In the genomic region with DNA sequence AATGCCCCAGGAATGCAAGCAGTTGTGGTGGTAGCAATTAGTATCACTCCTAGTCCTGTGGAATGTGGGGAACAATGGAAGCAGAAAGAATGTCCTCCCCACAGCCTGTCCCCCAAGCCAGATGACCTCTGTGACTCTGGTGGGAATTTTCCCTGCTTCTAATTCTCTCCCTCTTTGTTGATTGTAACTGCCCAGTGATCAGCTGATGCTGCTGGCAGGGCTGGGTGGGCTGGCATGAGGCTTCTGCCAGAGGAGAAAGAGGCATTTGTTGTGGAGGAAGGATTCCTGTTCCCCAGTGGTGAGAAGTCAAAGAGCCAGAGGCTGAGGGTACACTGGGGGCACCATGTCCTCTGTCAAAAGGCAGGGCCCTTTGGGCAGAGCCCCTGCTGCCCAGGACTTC, we compare ENCODE assay signal across 24 cellular contexts.
DNase-seq lines count a peak whose midpoint lies in the region; ATAC-seq lines count a peak whose summit lies in the region.
"Had no signal": no experiment of that assay in that cellular context is flagged by ENCODE, and none has a peak within 500 bp of the region (broad histone marks: within the 10 kb centered on the region; RNA-seq: fewer than 3 reads in every experiment).

No MANE protein-coding gene starts in this region.

- DNase-seq in SW480 (ENCODE audit: low spot score) (peak; percentile 29), foreskin melanocyte (peak; percentile 95), middle frontal gyrus (ENCODE audit: extremely low spot score, low spot score) (peak; percentile 77), substantia nigra (lab: John Stamatoyannopoulos, UW) (peak in 48 of 49 donors; percentile 27 to 94 (median 82)), immature natural killer cell (no peak)
- DNase-seq in activated CD4-positive, CD25-positive, alpha-beta regulatory T cell (lab: John Stamatoyannopoulos, UW): no peak
- DNase-seq in activated CD8-positive, alpha-beta memory T cell treated with anti-CD3 and anti-CD28 coated beads, Interleukin-2, amount 10 ng/mL, durations not matched to agents 7 days and 5 days: no peak
- DNase-seq: activated CD4-positive, alpha-beta T cell treated with anti-CD3 and anti-CD28 coated beads, Interleukin-2, amount 10 ng/mL, durations not matched to agents 24 days and 14 days; activated naive CD4-positive, alpha-beta T cell treated with anti-CD3 and anti-CD28 coated beads, Interleukin-2, amount 50 U/mL, for 16 hours; activated T-cell treated with anti-CD3 and anti-CD28 coated beads for 4 hours; H7; KG1; kidney; mucosa of descending colon; NCI-H1105; NCI-H2107; NCI-H69; ovary; tibial artery had no signal

- H3K4me3 Mint-ChIP-seq in immature natural killer cell: no peak overlapping the region
- H3K4me3 Mint-ChIP-seq in activated CD8-positive, alpha-beta memory T cell treated with anti-CD3 and anti-CD28 coated beads, Interleukin-2, amount 10 ng/mL, durations not matched to agents 7 days and 5 days: no peak overlapping the region
- H3K4me3 Mint-ChIP-seq: activated CD4-positive, alpha-beta T cell treated with anti-CD3 and anti-CD28 coated beads, Interleukin-2, amount 10 ng/mL, durations not matched to agents 24 days and 14 days; brain; dendritic cell treated with granulocyte-macrophage colony-stimulating factor and Interleukin-4, amounts not matched to agents 40 ng/mL and 50 ng/mL, for 4 days had no signal

- H3K27ac Mint-ChIP-seq in immature natural killer cell: no peak overlapping the region
- H3K27ac Mint-ChIP-seq in activated CD8-positive, alpha-beta memory T cell treated with anti-CD3 and anti-CD28 coated beads, Interleukin-2, amount 10 ng/mL, durations not matched to agents 7 days and 5 days: no peak overlapping the region
- H3K27ac Mint-ChIP-seq: activated CD4-positive, alpha-beta T cell treated with anti-CD3 and anti-CD28 coated beads, Interleukin-2, amount 10 ng/mL, durations not matched to agents 24 days and 14 days; dendritic cell treated with granulocyte-macrophage colony-stimulating factor and Interleukin-4, amounts not matched to agents 40 ng/mL and 50 ng/mL, for 4 days had no signal

- H3K27me3 Mint-ChIP-seq in immature natural killer cell (ENCODE audit: low read depth in 3 of 3): peaks cover 3 to 7% (median 5%) of the 10 kb centered on the region in 3 donors
- H3K27me3 Mint-ChIP-seq in activated CD8-positive, alpha-beta memory T cell treated with anti-CD3 and anti-CD28 coated beads, Interleukin-2, amount 10 ng/mL, durations not matched to agents 7 days and 5 days: peaks cover 29% of the 10 kb centered on the region
- H3K27me3 Mint-ChIP-seq: activated CD4-positive, alpha-beta T cell treated with anti-CD3 and anti-CD28 coated beads, Interleukin-2, amount 10 ng/mL, durations not matched to agents 24 days and 14 days had no signal

- peaks cover 15 to 26% of the 10 kb centered on the region in 2 donors for H3K4me1 Mint-ChIP-seq in immature natural killer cell
- H3K4me1 Mint-ChIP-seq in activated CD8-positive, alpha-beta memory T cell treated with anti-CD3 and anti-CD28 coated beads, Interleukin-2, amount 10 ng/mL, durations not matched to agents 7 days and 5 days: no peaks in the 10 kb centered on the region
- H3K4me1 Mint-ChIP-seq: activated CD4-positive, alpha-beta T cell treated with anti-CD3 and anti-CD28 coated beads, Interleukin-2, amount 10 ng/mL, durations not matched to agents 24 days and 14 days had no signal

- peak overlapping the region; percentile 98 for H3K27ac ChIP-seq in substantia nigra (ENCODE audit: low read depth, low read length, poor library complexity, severe bottlenecking)
- H3K27ac ChIP-seq: ovary, tibial artery had no signal

- H3K36me3 Mint-ChIP-seq in immature natural killer cell: no peaks in the 10 kb centered on the region
- H3K36me3 Mint-ChIP-seq in activated CD8-positive, alpha-beta memory T cell treated with anti-CD3 and anti-CD28 coated beads, Interleukin-2, amount 10 ng/mL, durations not matched to agents 7 days and 5 days: no peaks in the 10 kb centered on the region
- H3K36me3 Mint-ChIP-seq: brain had no signal

- CTCF ChIA-PET in activated CD8-positive, alpha-beta memory T cell treated with anti-CD3 and anti-CD28 coated beads, Interleukin-2, amount 10 ng/mL, durations not matched to agents 7 days and 5 days (lab: Charles Lee): no interaction called here

- H3K9me3 Mint-ChIP-seq in immature natural killer cell: peaks cover 0 to 2% (median 0%) of the 10 kb centered on the region in 6 donors
- no peaks in the 10 kb centered on the region for H3K9me3 Mint-ChIP-seq in activated CD8-positive, alpha-beta memory T cell treated with anti-CD3 and anti-CD28 coated beads, Interleukin-2, amount 10 ng/mL, durations not matched to agents 7 days and 5 days (ENCODE audit: low read depth)
- H3K9me3 Mint-ChIP-seq: activated CD4-positive, alpha-beta T cell treated with anti-CD3 and anti-CD28 coated beads, Interleukin-2, amount 10 ng/mL, durations not matched to agents 24 days and 14 days; dendritic cell treated with granulocyte-macrophage colony-stimulating factor and Interleukin-4, amounts not matched to agents 40 ng/mL and 50 ng/mL, for 4 days had no signal

- no peak for ATAC-seq in GM21825 (IDR thresholded peaks at IDR 0.05; ENCODE audit: unreplicated experiment)
- no peak for ATAC-seq in activated CD8-positive, alpha-beta memory T cell treated with anti-CD3 and anti-CD28 coated beads, Interleukin-2, amount 10 ng/mL, durations not matched to agents 7 days and 5 days
- ATAC-seq: esophagus mucosa, mucosa of descending colon, SK-N-SH treated with all-trans-retinoic acid at 6 μM for 48 hours had no signal

Comparison
In these comparisons a context has a peak if more than half of its experiments do, and no peak if none do; other contexts are left out.
1. DNase-seq: peak in SW480 (single experiment), foreskin melanocyte (single experiment), middle frontal gyrus (single experiment) and substantia nigra (48 of 49); none in immature natural killer cell (0 of 3), activated CD4-positive, CD25-positive, alpha-beta regulatory T cell (0 of 4) and activated CD8-positive, alpha-beta memory T cell treated with anti-CD3 and anti-CD28 coated beads, Interleukin-2, amount 10 ng/mL, durations not matched to agents 7 days and 5 days (single experiment).